Comparison of ENCODE assay signal across 1 cellular context in genomic region chrX:70979136-70979762, GRCh38.
TF ChIP-seq lines count a peak whose summit lies in the region.

No MANE protein-coding gene starts in this region.

TF ChIP-seq in GM12878, 131 proteins besides CTCF, POLR2A, EP300 and RAD21 (continued from another document):
- TF ChIP-seq MEF2B (IDR thresholded peaks at IDR 0.05; ENCODE audit: partially characterized antibody, poor library complexity, severe bottlenecking): no peak
- no peak for TF ChIP-seq KAT2A (conservative IDR thresholded peaks at IDR 0.05; ENCODE audit: control insufficient read depth, low read depth, low read length)
- TF ChIP-seq ATF7 (IDR thresholded peaks at IDR 0.05; ENCODE audit: low read depth): no peak
- TF ChIP-seq RELB (IDR thresholded peaks at IDR 0.05; ENCODE audit: low read depth): no peak
- TF ChIP-seq IRF5 (IDR thresholded peaks at IDR 0.05; ENCODE audit: borderline replicate concordance): no peak
- no peak for TF ChIP-seq HDAC2 (IDR thresholded peaks at IDR 0.05)
- TF ChIP-seq NFIC (IDR thresholded peaks at IDR 0.05; ENCODE audit: low read depth, low read length): no peak
- no peak for TF ChIP-seq SUZ12 (IDR thresholded peaks at IDR 0.05; ENCODE audit: unreplicated experiment)
- TF ChIP-seq SUPT20H (IDR thresholded peaks at IDR 0.05; ENCODE audit: borderline replicate concordance, control insufficient read depth, low read depth, low read length): no peak
- no peak for TF ChIP-seq TCF12 (IDR thresholded peaks at IDR 0.05; ENCODE audit: low read depth, low read length)
- no peak for TF ChIP-seq CEBPZ (IDR thresholded peaks at IDR 0.05; ENCODE audit: low read depth, low read length)
- TF ChIP-seq EGR1 (IDR thresholded peaks at IDR 0.05; ENCODE audit: borderline replicate concordance in 1 of 2, low read depth in 2 of 2, low read length in 2 of 2): no peak
